22 cellular contexts compared by ENCODE assay signal in the genomic region with DNA sequence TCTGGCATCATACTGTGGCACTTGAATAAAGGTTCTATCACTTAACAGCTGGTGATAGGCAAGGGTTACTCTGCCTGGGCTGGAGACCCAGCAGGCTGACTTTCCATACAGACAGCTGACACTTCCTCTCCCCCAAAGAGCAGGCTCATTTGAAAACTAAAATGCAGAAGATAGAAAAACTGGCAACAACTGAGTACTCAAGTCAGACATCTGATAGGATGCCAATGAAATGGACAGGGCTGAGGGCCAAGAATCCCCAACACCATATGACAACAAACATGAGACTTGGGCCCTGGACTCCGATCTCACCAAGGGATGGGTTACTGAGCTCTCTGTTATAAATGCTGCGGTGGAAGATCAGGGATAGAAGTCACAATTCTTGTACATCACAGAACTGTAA.
"Had no signal": no experiment of that assay in that cellular context is flagged by ENCODE, and none has a peak within 500 bp of the region (broad histone marks: within the 10 kb centered on the region; RNA-seq: fewer than 3 reads in every experiment).

No MANE protein-coding gene starts in this region.

- H3K4me3 ChIP-seq: adrenal gland, SJCRH30 had no signal

- H3K4me1 ChIP-seq: adrenal gland, SJCRH30 had no signal

- H3K27me3 ChIP-seq: adrenal gland, SJCRH30 had no signal

- H3K27ac ChIP-seq: adrenal gland, KMS-11, SJCRH30, WERI-Rb-1 had no signal

- ATAC-seq: activated CD4-positive, alpha-beta T cell treated with anti-CD3 and anti-CD28 coated beads for 36 hours; activated CD8-positive, alpha-beta T cell treated with anti-CD3 and anti-CD28 coated beads, Interleukin-2, amount 10 ng/mL, durations not matched to agents 7 days and 5 days; Panc1 had no signal

- H3K36me3 ChIP-seq: adrenal gland, SJCRH30, WERI-Rb-1 had no signal

- H3K9me3 ChIP-seq: adrenal gland, SJCRH30, SK-N-SH had no signal

- DNase-seq: activated CD4-positive, alpha-beta T cell treated with anti-CD3 and anti-CD28 coated beads for 36 hours; activated CD8-positive, alpha-beta memory T cell treated with anti-CD3 and anti-CD28 coated beads, Interleukin-2, amount 50 U/mL, for 48 hours; activated CD8-positive, alpha-beta T cell treated with anti-CD3 and anti-CD28 coated beads, Interleukin-2, amount 10 ng/mL, durations not matched to agents 7 days and 5 days; activated naive CD4-positive, alpha-beta T cell treated with anti-CD3 and anti-CD28 coated beads, Interleukin-2, amount 50 U/mL, for 16 hours; activated naive CD8-positive, alpha-beta T cell treated with anti-CD3 and anti-CD28 coated beads, Interleukin-2, amount 10 ng/mL, durations not matched to agents 7 days and 5 days; activated T-cell treated with anti-CD3 and anti-CD28 coated beads, Interleukin-2, amount 50 U/mL, for 1 hour; adrenal gland; NCI-H1105; NCI-H1436; NCI-H1694 treated with DMSO at 0.1 percent for 48 hours; NCI-H2081; NCI-H526; NCI-H82; OCI-M1; Right ventricle myocardium superior; RPMI8226; SJCRH30; SK-N-SH; T-helper 1 cell; WERI-Rb-1 had no signal
